8 cellular contexts compared by ENCODE assay signal in genomic region chr7:115441033-115441432, GRCh38.
"Had no signal": no experiment of that assay in that cellular context is flagged by ENCODE, and none has a peak within 500 bp of the region (broad histone marks: within the 10 kb centered on the region; RNA-seq: fewer than 3 reads in every experiment).

No MANE protein-coding gene starts in this region.

- ATAC-seq: GM12878 had no signal

- H3K4me3 ChIP-seq: GM12878 had no signal

- DNase-seq: GDM1, GF-D8 had no signal

- FAIRE-seq: G401.6, GM12878, GM12891, GM12892, GM18507, GM19239 had no signal
